ENCODE assay signal across 17 cellular contexts in genomic region chr2:240996161-240996833, GRCh38. TPM values are rescaled to one million over a fixed set of nuclear protein-coding genes. Genes with fewer than 3 reads are reported as not detected.
DNase-seq lines count a peak whose midpoint lies in the region; TF ChIP-seq lines count a peak whose summit lies in the region.
"Had no signal": no experiment of that assay in that cellular context is flagged by ENCODE, and none has a peak within 500 bp of the region (broad histone marks: within the 10 kb centered on the region; RNA-seq: fewer than 3 reads in every experiment).

No MANE protein-coding gene starts in this region.

- H3K27ac ChIP-seq in SK-N-MC (no peak overlapping the region), liver (ENCODE audit: low read depth in 1 of 2, low read length in 2 of 2) (peak overlapping the region; percentile 38 to 86), testis (peak overlapping the region in 1 of 2 donors; percentile 89)

- WGBS in liver: 67% methylated on average over 19 of the region's 19 CpGs
- 64 to 90% methylated on average over 7 to 19 of the region's 19 CpGs for WGBS in testis, 2 donors

- H3K36me3 ChIP-seq in SK-N-MC (ENCODE audit: insufficient read depth, low read length) (no peaks in the 10 kb centered on the region), liver (ENCODE audit: control insufficient read depth in 4 of 4, insufficient read depth in 3 of 4, low read depth in 1 of 4, low read length in 3 of 4) (no peaks in the 10 kb centered on the region), testis (ENCODE audit: low read depth, missing control alignments) (no peaks in the 10 kb centered on the region)

- no peaks in the 10 kb centered on the region for H3K9me3 ChIP-seq in SK-N-MC (ENCODE audit: low read depth, low read length)
- H3K9me3 ChIP-seq in liver (ENCODE audit: control insufficient read depth in 4 of 4, low read length in 3 of 4): no peaks in the 10 kb centered on the region
- H3K9me3 ChIP-seq in testis: no peaks in the 10 kb centered on the region

- peaks cover 16 to 60% (median 44%) of the 10 kb centered on the region in 4 donors for H3K4me1 ChIP-seq in liver (ENCODE audit: control insufficient read depth in 4 of 4, insufficient read depth in 4 of 4, low read length in 3 of 4)
- peaks cover 71% of the 10 kb centered on the region for H3K4me1 ChIP-seq in testis

- no peak for TF ChIP-seq POLR2A in testis (IDR thresholded peaks at IDR 0.05)

- peak overlapping the region; percentile 41 for H3K9ac ChIP-seq in SK-N-MC (ENCODE audit: insufficient read length)
- H3K9ac ChIP-seq in liver (ENCODE audit: low read depth in 1 of 2, low read length in 2 of 2): no peak overlapping the region

- TF ChIP-seq RAD21 in liver (IDR thresholded peaks at IDR 0.05): no peak

- DNase-seq in activated CD8-positive, alpha-beta memory T cell treated with anti-CD3 and anti-CD28 coated beads, Interleukin-2, amount 50 U/mL, for 4 hours: peak; percentile 11
- no peak for DNase-seq in activated CD8-positive, alpha-beta memory T cell treated with anti-CD3 and anti-CD28 coated beads for 24 hours
- no peak for DNase-seq in SK-N-MC (ENCODE audit: low read depth, low spot score)
- DNase-seq in testis: peak; percentile 14
- DNase-seq in A172 (ENCODE audit: low spot score): no peak
- DNase-seq in stimulated activated CD4-positive, alpha-beta T cell treated with anti-CD3 and anti-CD28 coated beads, Interleukin-2, amount 100 ng/mL, for 24 hours: no peak
- no peak for DNase-seq in GDM1 (lab: John Stamatoyannopoulos, UW)
- DNase-seq: 8988T, amniotic stem cell, glutamatergic neuron, KG1, naive B cell, NCI-H1092 treated with DMSO at 0.1 percent for 48 hours, NCI-H82, retina, RPMI8226 had no signal

- intact Hi-C loops in testis (cut with DNase I; ENCODE audit: low total_unique reads): loop anchor here (10.0 kb wide), 1 partner anchor 81 kb away; no protein-coding TSS in a partner anchor

- H3K27me3 ChIP-seq in liver (ENCODE audit: control insufficient read depth in 4 of 4, insufficient read depth in 4 of 4, low read length in 3 of 4): no peaks in the 10 kb centered on the region
- H3K27me3 ChIP-seq in testis: no peaks in the 10 kb centered on the region

- TF ChIP-seq CTCF in liver (IDR thresholded peaks at IDR 0.05; ENCODE audit: low read depth, low read length, missing input control) (no peak), testis (IDR thresholded peaks at IDR 0.05) (no peak)

- H3K4me3 ChIP-seq in SK-N-MC: no peak overlapping the region
- H3K4me3 ChIP-seq in liver (ENCODE audit: low read depth in 1 of 3, low read length in 3 of 3): no peak overlapping the region
- H3K4me3 ChIP-seq in testis: no peak overlapping the region

TF ChIP-seq in liver, 16 proteins besides CTCF, POLR2A, EP300 and RAD21:
- TF ChIP-seq SP1 (IDR thresholded peaks at IDR 0.05): peak; percentile 22
- peak in 1 of 2 donors; percentile 22 for TF ChIP-seq HNF4A (conservative IDR thresholded peaks at IDR 0.05)
- TF ChIP-seq, protein P1, sequence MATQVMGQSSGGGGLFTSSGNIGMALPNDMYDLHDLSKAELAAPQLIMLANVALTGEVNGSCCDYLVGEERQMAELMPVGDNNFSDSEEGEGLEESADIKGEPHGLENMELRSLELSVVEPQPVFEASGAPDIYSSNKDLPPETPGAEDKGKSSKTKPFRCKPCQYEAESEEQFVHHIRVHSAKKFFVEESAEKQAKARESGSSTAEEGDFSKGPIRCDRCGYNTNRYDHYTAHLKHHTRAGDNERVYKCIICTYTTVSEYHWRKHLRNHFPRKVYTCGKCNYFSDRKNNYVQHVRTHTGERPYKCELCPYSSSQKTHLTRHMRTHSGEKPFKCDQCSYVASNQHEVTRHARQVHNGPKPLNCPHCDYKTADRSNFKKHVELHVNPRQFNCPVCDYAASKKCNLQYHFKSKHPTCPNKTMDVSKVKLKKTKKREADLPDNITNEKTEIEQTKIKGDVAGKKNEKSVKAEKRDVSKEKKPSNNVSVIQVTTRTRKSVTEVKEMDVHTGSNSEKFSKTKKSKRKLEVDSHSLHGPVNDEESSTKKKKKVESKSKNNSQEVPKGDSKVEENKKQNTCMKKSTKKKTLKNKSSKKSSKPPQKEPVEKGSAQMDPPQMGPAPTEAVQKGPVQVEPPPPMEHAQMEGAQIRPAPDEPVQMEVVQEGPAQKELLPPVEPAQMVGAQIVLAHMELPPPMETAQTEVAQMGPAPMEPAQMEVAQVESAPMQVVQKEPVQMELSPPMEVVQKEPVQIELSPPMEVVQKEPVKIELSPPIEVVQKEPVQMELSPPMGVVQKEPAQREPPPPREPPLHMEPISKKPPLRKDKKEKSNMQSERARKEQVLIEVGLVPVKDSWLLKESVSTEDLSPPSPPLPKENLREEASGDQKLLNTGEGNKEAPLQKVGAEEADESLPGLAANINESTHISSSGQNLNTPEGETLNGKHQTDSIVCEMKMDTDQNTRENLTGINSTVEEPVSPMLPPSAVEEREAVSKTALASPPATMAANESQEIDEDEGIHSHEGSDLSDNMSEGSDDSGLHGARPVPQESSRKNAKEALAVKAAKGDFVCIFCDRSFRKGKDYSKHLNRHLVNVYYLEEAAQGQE (IDR thresholded peaks at IDR 0.05): no peak
- peak in 1 of 2 donors; percentile 71 for TF ChIP-seq RXRA (IDR thresholded peaks at IDR 0.05)
- TF ChIP-seq YY1 (IDR thresholded peaks at IDR 0.05): no peak

RNA-seq across cellular contexts. Expression of gene SNED1, which starts 2.1 kb away (rescaled TPM):
- total RNA-seq in liver: 10 to 100 TPM in 1 of 2 donors, under 1 TPM in 1; 0.65 to 18.1 TPM
- 1 to 10 TPM; 2.6 to 3.0 TPM for polyA plus RNA-seq in liver
- 100 to 1,000 TPM in 1 of 2 donors, 10 to 100 TPM in 1; 82.7 to 107 TPM for total RNA-seq in testis
- polyA plus RNA-seq in testis (ENCODE audit: insufficient read depth, low read depth, low replicate concordance): 15.8 TPM
- 2.5 and 5.2 TPM in 2 replicates for total RNA-seq in A172 (2014; rRNA removed; shearing (Covaris generic))

Comparison
In these comparisons a context has a peak if more than half of its experiments do, and no peak if none do; other contexts are left out.
1. DNase-seq: peak in activated CD8-positive, alpha-beta memory T cell treated with anti-CD3 and anti-CD28 coated beads, Interleukin-2, amount 50 U/mL, for 4 hours (single experiment) and testis (single experiment); none in activated CD8-positive, alpha-beta memory T cell treated with anti-CD3 and anti-CD28 coated beads for 24 hours (single experiment), SK-N-MC (single experiment), A172 (single experiment), stimulated activated CD4-positive, alpha-beta T cell treated with anti-CD3 and anti-CD28 coated beads, Interleukin-2, amount 100 ng/mL, for 24 hours (0 of 2) and GDM1 (single experiment).
2. RNA of gene SNED1, which starts 2.1 kb away (total RNA-seq): 82.7 to 107 TPM in testis; 0.65 to 18.1 TPM in liver and 2.5 to 5.2 TPM in A172; every median in the first group is over 4 times any median in the second.